1 cellular context compared by ENCODE assay signal in the genomic region with DNA sequence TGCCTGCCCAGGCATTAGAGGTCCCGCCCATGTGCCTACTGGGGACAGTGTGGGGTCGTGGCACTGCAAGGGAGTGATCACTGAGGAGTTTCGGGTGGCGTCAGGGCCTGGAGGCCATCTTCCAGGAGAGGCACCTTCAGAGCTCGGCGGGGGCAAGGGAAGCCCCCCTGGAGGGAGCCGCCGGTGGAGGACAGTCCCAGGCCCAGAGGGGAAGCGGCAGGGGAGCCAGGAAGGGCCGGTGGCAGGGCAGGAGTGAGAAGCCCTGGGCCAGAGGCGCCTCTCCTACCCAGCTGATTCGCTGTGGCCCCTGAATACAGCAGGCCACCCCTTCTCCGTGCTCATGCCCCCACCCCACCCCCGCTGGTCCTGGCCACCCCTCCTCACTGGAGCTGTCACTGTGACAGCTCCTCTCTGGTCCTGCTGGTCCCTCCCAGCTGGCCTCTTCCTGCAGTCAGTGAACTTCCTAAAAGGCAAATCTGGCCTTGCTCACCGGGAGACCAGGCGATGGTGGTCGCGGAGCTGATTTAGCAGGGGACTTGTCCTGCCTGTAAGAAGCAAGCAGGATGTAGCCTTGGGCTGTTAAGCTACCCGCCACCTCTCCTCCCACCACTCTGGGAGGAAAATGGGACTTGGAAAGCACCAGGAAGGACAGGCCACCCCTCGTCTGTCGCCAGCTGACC.
TF ChIP-seq lines count a peak whose summit lies in the region.

No MANE protein-coding gene starts in this region.

TF ChIP-seq in SK-N-SH treated with all-trans-retinoic acid at 6 μM for 48 hours, 23 proteins besides CTCF, POLR2A, EP300 and RAD21 (continued from another document):
- TF ChIP-seq, protein P1, sequence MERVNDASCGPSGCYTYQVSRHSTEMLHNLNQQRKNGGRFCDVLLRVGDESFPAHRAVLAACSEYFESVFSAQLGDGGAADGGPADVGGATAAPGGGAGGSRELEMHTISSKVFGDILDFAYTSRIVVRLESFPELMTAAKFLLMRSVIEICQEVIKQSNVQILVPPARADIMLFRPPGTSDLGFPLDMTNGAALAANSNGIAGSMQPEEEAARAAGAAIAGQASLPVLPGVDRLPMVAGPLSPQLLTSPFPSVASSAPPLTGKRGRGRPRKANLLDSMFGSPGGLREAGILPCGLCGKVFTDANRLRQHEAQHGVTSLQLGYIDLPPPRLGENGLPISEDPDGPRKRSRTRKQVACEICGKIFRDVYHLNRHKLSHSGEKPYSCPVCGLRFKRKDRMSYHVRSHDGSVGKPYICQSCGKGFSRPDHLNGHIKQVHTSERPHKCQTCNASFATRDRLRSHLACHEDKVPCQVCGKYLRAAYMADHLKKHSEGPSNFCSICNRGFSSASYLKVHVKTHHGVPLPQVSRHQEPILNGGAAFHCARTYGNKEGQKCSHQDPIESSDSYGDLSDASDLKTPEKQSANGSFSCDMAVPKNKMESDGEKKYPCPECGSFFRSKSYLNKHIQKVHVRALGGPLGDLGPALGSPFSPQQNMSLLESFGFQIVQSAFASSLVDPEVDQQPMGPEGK (CRISPR knock-in tag; IDR thresholded peaks at IDR 0.05; ENCODE audit: borderline replicate concordance), result no peak
- no peak for TF ChIP-seq RARB (CRISPR knock-in tag; IDR thresholded peaks at IDR 0.05)
- no peak for TF ChIP-seq ZNF565 (CRISPR knock-in tag; conservative IDR thresholded peaks at IDR 0.05; ENCODE audit: low read depth)
- no peak for TF ChIP-seq OSR1 (CRISPR knock-in tag; IDR thresholded peaks at IDR 0.05)
- TF ChIP-seq ZC3H10 (CRISPR knock-in tag; IDR thresholded peaks at IDR 0.05), result no peak
- no peak for TF ChIP-seq GLIS3 (CRISPR knock-in tag; IDR thresholded peaks at IDR 0.05)
- TF ChIP-seq ZNF70 (CRISPR knock-in tag; IDR thresholded peaks at IDR 0.05), result no peak
- TF ChIP-seq POU6F1 (CRISPR knock-in tag; IDR thresholded peaks at IDR 0.05; ENCODE audit: borderline replicate concordance, low read depth), result no peak
- TF ChIP-seq ZNF8 (CRISPR knock-in tag; IDR thresholded peaks at IDR 0.05), result no peak
- TF ChIP-seq ZFP3 (CRISPR knock-in tag; IDR thresholded peaks at IDR 0.05), result no peak
- no peak for TF ChIP-seq PPARA (CRISPR knock-in tag; IDR thresholded peaks at IDR 0.05; ENCODE audit: borderline replicate concordance)
- no peak for TF ChIP-seq TSHZ2 (CRISPR knock-in tag; IDR thresholded peaks at IDR 0.05)
- TF ChIP-seq CREB5 (CRISPR knock-in tag; IDR thresholded peaks at IDR 0.05; ENCODE audit: low read depth), result no peak
